In genomic region chr9:117739620-117740347, GRCh38 we compare ENCODE assay signal across 20 cellular contexts.
"Had no signal": no experiment of that assay in that cellular context is flagged by ENCODE, and none has a peak within 500 bp of the region (broad histone marks: within the 10 kb centered on the region; RNA-seq: fewer than 3 reads in every experiment).

No MANE protein-coding gene starts in this region.

- H3K27ac Mint-ChIP-seq: natural killer cell; stimulated activated memory B cell treated with anti-CD40 and anti-IgM and Interleukin-4, amounts not matched to agents 10 μg/mL and 1 μg/mL and 100 μg/mL, for 72 hours; stimulated activated naive CD8-positive, alpha-beta T cell treated with anti-CD3 and anti-CD28 coated beads, Interleukin-15, Interleukin-2, amounts not matched to agents 100 ng/mL and 50 ng/mL, for 24 hours had no signal

- H3K36me3 Mint-ChIP-seq: natural killer cell; stimulated activated memory B cell treated with anti-CD40 and anti-IgM and Interleukin-4, amounts not matched to agents 10 μg/mL and 1 μg/mL and 100 μg/mL, for 72 hours had no signal

- H3K27me3 ChIP-seq: uterus had no signal

- ATAC-seq: esophagus mucosa; heart right ventricle; mucosa of descending colon; natural killer cell; psoas muscle; sciatic nerve; stimulated activated memory B cell treated with anti-CD40 and anti-IgM and Interleukin-4, amounts not matched to agents 10 μg/mL and 1 μg/mL and 100 μg/mL, for 72 hours had no signal

- H3K9me3 ChIP-seq: heart right ventricle, mucosa of descending colon, psoas muscle, spleen, tibial artery, upper lobe of left lung, uterus had no signal

- H3K4me3 Mint-ChIP-seq: natural killer cell; stimulated activated memory B cell treated with anti-CD40 and anti-IgM and Interleukin-4, amounts not matched to agents 10 μg/mL and 1 μg/mL and 100 μg/mL, for 72 hours; stimulated activated naive CD8-positive, alpha-beta T cell treated with anti-CD3 and anti-CD28 coated beads, Interleukin-15, Interleukin-2, amounts not matched to agents 100 ng/mL and 50 ng/mL, for 24 hours had no signal

- H3K4me1 ChIP-seq: psoas muscle, uterus had no signal

- H3K9me3 Mint-ChIP-seq: natural killer cell; stimulated activated memory B cell treated with anti-CD40 and anti-IgM and Interleukin-4, amounts not matched to agents 10 μg/mL and 1 μg/mL and 100 μg/mL, for 72 hours; stimulated activated naive CD8-positive, alpha-beta T cell treated with anti-CD3 and anti-CD28 coated beads, Interleukin-15, Interleukin-2, amounts not matched to agents 100 ng/mL and 50 ng/mL, for 24 hours had no signal

- FAIRE-seq: endometrium, frontal cortex, islet of Langerhans had no signal

- H3K4me3 ChIP-seq: heart right ventricle, mucosa of descending colon, psoas muscle, spleen, tibial artery, upper lobe of left lung, uterus had no signal

- DNase-seq: effector memory CD4-positive, alpha-beta T cell; heart right ventricle; kidney glomerular epithelial cell; mucosa of descending colon; natural killer cell; psoas muscle; spleen; stimulated activated CD4-positive, alpha-beta T cell treated with anti-CD3 and anti-CD28 coated beads, Interleukin-15, amount 100 ng/mL, for 24 hours; stimulated activated CD4-positive, alpha-beta T cell treated with anti-CD3 and anti-CD28 coated beads, Interleukin-1b, Interleukin-23, amount 100 ng/mL, for 48 hours; stimulated activated CD4-positive, alpha-beta T cell treated with anti-CD3 and anti-CD28 coated beads, Interleukin-4, amount 100 ng/mL, for 24 hours; tibial artery; upper lobe of left lung; uterus had no signal

- H3K27ac ChIP-seq: heart right ventricle, psoas muscle, spleen, tibial artery, upper lobe of left lung, uterus had no signal

- H3K36me3 ChIP-seq: heart right ventricle, spleen, tibial artery, upper lobe of left lung, uterus had no signal
